2 cellular contexts compared by ENCODE assay signal in the genomic region with DNA sequence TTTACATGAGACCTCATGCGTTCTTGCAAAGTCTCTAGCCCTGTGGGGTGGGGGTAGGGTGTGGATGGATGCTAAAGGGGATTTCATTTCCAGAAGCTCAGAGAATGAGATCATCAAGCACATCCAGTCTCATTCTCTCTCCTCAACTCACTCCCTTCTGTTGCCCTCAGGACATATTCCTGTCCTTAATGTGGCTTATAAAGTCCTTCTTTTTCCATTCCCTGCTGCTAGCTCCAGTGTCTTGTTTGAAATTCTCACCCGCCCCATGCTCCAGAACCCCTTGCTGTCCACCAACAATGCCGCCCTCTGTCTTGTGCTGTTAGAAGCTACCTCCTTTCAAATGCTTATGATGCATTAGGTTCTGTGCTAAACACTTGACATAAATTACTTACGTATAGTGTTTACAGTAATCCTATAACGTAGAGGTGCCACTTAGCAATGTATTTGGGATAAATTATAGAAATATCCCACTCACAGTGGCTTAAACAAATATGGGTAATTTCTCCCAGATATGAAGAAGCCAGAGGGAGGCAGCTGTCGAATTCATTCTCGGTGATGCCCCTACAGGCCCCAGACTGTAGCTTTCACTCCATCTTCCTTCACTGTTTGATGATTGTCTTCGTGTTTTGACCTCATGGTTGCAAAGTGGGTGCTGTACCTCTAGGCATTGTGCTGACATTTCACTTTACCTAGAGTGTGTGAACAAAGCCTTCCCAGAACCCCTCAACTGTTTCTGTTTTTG.
TF ChIP-seq lines count a peak whose summit lies in the region.

No MANE protein-coding gene starts in this region.

TF ChIP-seq in IMR-90, 13 proteins besides CTCF, POLR2A, EP300 and RAD21:
- TF ChIP-seq, protein P1, sequence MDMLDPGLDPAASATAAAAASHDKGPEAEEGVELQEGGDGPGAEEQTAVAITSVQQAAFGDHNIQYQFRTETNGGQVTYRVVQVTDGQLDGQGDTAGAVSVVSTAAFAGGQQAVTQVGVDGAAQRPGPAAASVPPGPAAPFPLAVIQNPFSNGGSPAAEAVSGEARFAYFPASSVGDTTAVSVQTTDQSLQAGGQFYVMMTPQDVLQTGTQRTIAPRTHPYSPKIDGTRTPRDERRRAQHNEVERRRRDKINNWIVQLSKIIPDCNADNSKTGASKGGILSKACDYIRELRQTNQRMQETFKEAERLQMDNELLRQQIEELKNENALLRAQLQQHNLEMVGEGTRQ (IDR thresholded peaks at IDR 0.05; ENCODE audit: low read depth, low read length), result no peak
- no peak for TF ChIP-seq FOS (IDR thresholded peaks at IDR 0.05; ENCODE audit: low read depth, low read length)
- no peak for TF ChIP-seq CEBPB (IDR thresholded peaks at IDR 0.05; ENCODE audit: low read depth, low read length)
- no peak for TF ChIP-seq CHD1 (IDR thresholded peaks at IDR 0.05; ENCODE audit: low read depth, low read length)
TF ChIP-seq in IMR-90: peak in this region for 0.

TF ChIP-seq in K562, 482 proteins besides CTCF, POLR2A, EP300 and RAD21:
- no peak for TF ChIP-seq DACH1 (IDR thresholded peaks at IDR 0.05; ENCODE audit: partially characterized antibody)
- 0 out of 2 replicates have a peak, but pooled peaks have one; percentile 9 for TF ChIP-seq ZNF316 (IDR thresholded peaks at IDR 0.05)
- peak; percentile 13; the same call in 1 of the 2 replicates for TF ChIP-seq ATF3 (IDR thresholded peaks at IDR 0.05)
- no peak for TF ChIP-seq ATF3 (CRISPR knock-in tag; conservative IDR thresholded peaks at IDR 0.05)
